Comparison of ENCODE assay signal across 15 cellular contexts in the genomic region with DNA sequence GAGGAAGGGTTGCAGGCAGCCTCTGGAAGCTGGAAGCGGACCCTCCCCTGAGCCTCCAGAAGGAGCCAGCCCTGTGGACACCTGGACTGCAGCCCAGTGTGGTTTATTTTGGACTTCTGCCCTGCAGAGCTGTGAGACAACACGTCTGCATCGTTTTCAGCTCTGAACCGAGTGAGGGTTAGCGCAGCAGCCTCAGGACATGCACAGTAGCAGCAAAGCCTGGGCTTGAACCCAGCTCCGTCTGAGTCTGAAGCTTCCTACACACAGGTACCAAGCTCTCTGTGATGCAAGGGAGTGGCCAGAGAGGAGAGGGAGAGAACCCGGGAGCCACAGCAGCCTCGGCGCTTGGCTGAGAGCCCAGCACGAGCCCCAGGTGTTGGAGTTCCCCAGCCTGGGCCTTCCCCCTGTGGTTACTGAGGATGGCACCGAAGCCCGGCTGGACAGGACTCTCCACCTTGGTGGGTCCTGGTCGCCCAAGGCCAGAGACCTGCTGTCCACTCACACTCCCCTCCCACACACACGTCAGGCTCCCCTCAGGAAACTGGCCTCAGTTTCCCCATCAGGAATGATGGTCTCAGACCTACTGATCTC.
DNase-seq lines count a peak whose midpoint lies in the region; ATAC-seq, FAIRE-seq and TF ChIP-seq lines count a peak whose summit lies in the region.
"Had no signal": no experiment of that assay in that cellular context is flagged by ENCODE, and none has a peak within 500 bp of the region (broad histone marks: within the 10 kb centered on the region; RNA-seq: fewer than 3 reads in every experiment).

No MANE protein-coding gene starts in this region.

- BruUV-seq in Caco-2 (replicated peaks; lab: Mats Ljungman, UMichigan) = no TSS peak

- CTCF ChIA-PET in Caco-2 (lab: Charles Lee) = no interaction called here

- ATAC-seq in upper lobe of right lung = peak; percentile 49
- no peak for ATAC-seq in GM21360 (IDR thresholded peaks at IDR 0.05; ENCODE audit: unreplicated experiment)

- H3K9ac ChIP-seq in astrocyte (ENCODE audit: low read length) = no peak overlapping the region

- no peak overlapping the region for H2AFZ ChIP-seq in astrocyte (ENCODE audit: low read depth, low read length)

- H3K27ac Mint-ChIP-seq in astrocyte (ENCODE audit: unreplicated experiment) (no peak overlapping the region), Caco-2 (ENCODE audit: unreplicated experiment) (no peak overlapping the region)
- H3K27ac Mint-ChIP-seq: H9 had no signal

- H3K4me1 Mint-ChIP-seq in astrocyte (ENCODE audit: low read depth, unreplicated experiment) = no peaks in the 10 kb centered on the region
- H3K4me1 Mint-ChIP-seq in Caco-2 (ENCODE audit: low read depth, unreplicated experiment) = no peaks in the 10 kb centered on the region
- H3K4me1 Mint-ChIP-seq: central memory CD8-positive, alpha-beta T cell had no signal

- no peak overlapping the region for H3K4me2 ChIP-seq in astrocyte (ENCODE audit: low read length)
- H3K4me2 ChIP-seq: smooth muscle cell had no signal

- intact Hi-C loops in upper lobe of right lung (cut with DNase I) = no loop called here
- intact Hi-C loops in Caco-2 (cut with micrococcal nuclease; ENCODE audit: unreplicated experiment) = no loop called here

- H3K27me3 Mint-ChIP-seq in astrocyte (ENCODE audit: low read depth, unreplicated experiment) (peaks cover 53% of the 10 kb centered on the region), Caco-2 (ENCODE audit: insufficient read depth, unreplicated experiment) (peaks cover 11% of the 10 kb centered on the region)

- H4K20me1 ChIP-seq in astrocyte (ENCODE audit: insufficient read depth, low read length) = no peaks in the 10 kb centered on the region

- H3K79me2 ChIP-seq in astrocyte (ENCODE audit: insufficient read depth, low read length) = no peaks in the 10 kb centered on the region

- H3K36me3 Mint-ChIP-seq in astrocyte (ENCODE audit: low read depth, unreplicated experiment) (no peaks in the 10 kb centered on the region), Caco-2 (ENCODE audit: insufficient read depth, unreplicated experiment) (peaks cover 7% of the 10 kb centered on the region)

- DNase-seq in NCI-H345 (lab: John Stamatoyannopoulos, UW) (peak; percentile 43), NCI-H345 treated with DMSO at 0.1 percent for 48 hours (lab: John Stamatoyannopoulos, UW; ENCODE audit: unreplicated experiment) (no peak), astrocyte (ENCODE audit: low read depth) (peak; percentile 2), iris pigment epithelial cell (ENCODE audit: low read depth) (peak; percentile 4), upper lobe of right lung (peak; percentile 71), COLO668 (lab: John Stamatoyannopoulos, UW; ENCODE audit: unreplicated experiment) (no peak), Caco-2 (no peak)
- DNase-seq: activated CD4-positive, alpha-beta T cell treated with anti-CD3 and anti-CD28 coated beads, Interleukin-2, amount 50 U/mL, for 1 hour; NCI-H1048 had no signal

- H3K4me1 ChIP-seq in astrocyte (ENCODE audit: insufficient read depth, low read length) = no peaks in the 10 kb centered on the region
- H3K4me1 ChIP-seq in upper lobe of right lung = peaks cover 7% of the 10 kb centered on the region
- no peaks in the 10 kb centered on the region for H3K4me1 ChIP-seq in Caco-2

- H3K9me3 ChIP-seq in astrocyte (ENCODE audit: insufficient read depth, low read depth, low read length) (peaks cover 4% of the 10 kb centered on the region), upper lobe of right lung (no peaks in the 10 kb centered on the region), Caco-2 (no peaks in the 10 kb centered on the region; the same call in 1 of the 2 replicates)

- peaks cover 9% of the 10 kb centered on the region for H3K9me3 Mint-ChIP-seq in astrocyte (ENCODE audit: unreplicated experiment)
- no peaks in the 10 kb centered on the region for H3K9me3 Mint-ChIP-seq in Caco-2 (ENCODE audit: unreplicated experiment)
- H3K9me3 Mint-ChIP-seq: central memory CD8-positive, alpha-beta T cell had no signal

- H3K4me3 ChIP-seq in astrocyte (ENCODE audit: insufficient read depth, low read depth, low read length) (no peak overlapping the region), upper lobe of right lung (no peak overlapping the region), Caco-2 (ENCODE audit: low read depth, low read length) (no peak overlapping the region)
- H3K4me3 ChIP-seq: smooth muscle cell had no signal

- H3K4me3 Mint-ChIP-seq in astrocyte (ENCODE audit: unreplicated experiment) (no peak overlapping the region), Caco-2 (ENCODE audit: unreplicated experiment) (no peak overlapping the region)
- H3K4me3 Mint-ChIP-seq: central memory CD8-positive, alpha-beta T cell; H9 had no signal

- POLR2A ChIA-PET in Caco-2 (lab: Charles Lee) = no interaction called here

- H3K36me3 ChIP-seq in astrocyte (ENCODE audit: insufficient read depth, low read length) (no peaks in the 10 kb centered on the region), upper lobe of right lung (no peaks in the 10 kb centered on the region), Caco-2 (ENCODE audit: control insufficient read depth, insufficient read depth, low read length) (no peaks in the 10 kb centered on the region)

- H3K27ac ChIP-seq in astrocyte (ENCODE audit: low read depth, low read length) = no peak overlapping the region
- H3K27ac ChIP-seq in upper lobe of right lung = no peak overlapping the region
- H3K27ac ChIP-seq: 22Rv1 had no signal

- FAIRE-seq in astrocyte (lab: Jason Lieb, UNC) = no peak
- FAIRE-seq: GM12892 had no signal

- H3K27me3 ChIP-seq in astrocyte (ENCODE audit: insufficient read depth, low read length) (peaks cover 9% of the 10 kb centered on the region), upper lobe of right lung (peaks cover 11% of the 10 kb centered on the region), Caco-2 (replicated peaks; ENCODE audit: control insufficient read depth, insufficient read depth, low read length) (no peaks in the 10 kb centered on the region)

- no peak for TF ChIP-seq CTCF in astrocyte (IDR thresholded peaks at IDR 0.05; ENCODE audit: insufficient read depth, low read depth, low read length)
- TF ChIP-seq CTCF in upper lobe of right lung (IDR thresholded peaks at IDR 0.05) = no peak
- no peak for TF ChIP-seq CTCF in Caco-2 (IDR thresholded peaks at IDR 0.05; ENCODE audit: insufficient read depth in 1 of 2, low read depth in 1 of 2, low read length in 1 of 2, severe bottlenecking in 1 of 2, unreplicated experiment in 1 of 2)

Comparison
In these comparisons a context has a peak if more than half of its experiments do, and no peak if none do; other contexts are left out.
1. DNase-seq: peak in NCI-H345 (single experiment), astrocyte (single experiment), iris pigment epithelial cell (single experiment) and upper lobe of right lung (single experiment); none in NCI-H345 treated with DMSO at 0.1 percent for 48 hours (single experiment), COLO668 (single experiment) and Caco-2 (0 of 2).